In the genomic region with DNA sequence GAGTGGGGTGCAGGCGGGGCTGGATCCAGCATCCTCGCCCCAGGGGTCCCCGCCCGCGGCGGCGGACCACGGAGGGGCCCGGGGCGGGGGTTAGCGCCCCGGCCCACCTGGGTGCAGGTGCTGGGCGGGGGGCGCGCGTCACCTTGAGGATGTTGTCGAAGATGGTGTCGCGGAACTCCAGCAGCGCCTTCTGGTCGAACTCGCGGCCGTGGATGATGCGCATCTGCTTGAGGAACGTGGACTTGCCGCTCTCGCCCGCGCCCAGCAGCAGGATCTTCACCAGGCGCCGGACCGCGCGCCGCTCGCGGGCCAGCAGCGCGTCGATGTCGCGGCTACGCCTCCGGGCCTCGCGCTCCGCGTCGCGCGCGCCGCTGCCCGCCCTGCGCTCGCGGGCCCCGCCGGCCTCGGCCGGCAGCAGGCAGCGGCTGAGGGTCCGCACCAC, we compare ENCODE assay signal across 8 cellular contexts. TPM values are rescaled to one million over a fixed set of nuclear protein-coding genes. Genes with fewer than 3 reads are reported as not detected.
DNase-seq lines count a peak whose midpoint lies in the region; ATAC-seq and TF ChIP-seq lines count a peak whose summit lies in the region.

No MANE protein-coding gene starts in this region.

- H2BK5ac ChIP-seq in trophoblast cell (ENCODE audit: low read depth, low read length, poor library complexity), result peak overlapping the region; percentile 53

- intact Hi-C loops in activated CD4-positive, alpha-beta T cell treated with anti-CD3 and anti-CD28 coated beads for 36 hours (cut with DNase I, micrococcal nuclease), result loop anchor here (1.0 to 10.0 kb wide), 11 partner anchors 20 to 1949 kb away; partner anchors contain the start of genes BRAT1 (in 1 of the 2), GPR146 (in 1 of the 2), LFNG (in 1 of the 2) and TTYH3 (in 1 of the 2)
- intact Hi-C loops in Right ventricle myocardium inferior (cut with DNase I), result loop anchor here (5.0 kb wide), 4 partner anchors 41 to 286 kb away; partner anchors contain the start of genes BRAT1 and IQCE

- H2BK120ac ChIP-seq in trophoblast cell (ENCODE audit: insufficient read depth, low read length, poor library complexity), result peak overlapping the region; percentile 75

- H3K79me1 ChIP-seq in trophoblast cell (ENCODE audit: low read length), result peaks cover 23% of the 10 kb centered on the region

- peaks cover 12 to 16% of the 10 kb centered on the region in 2 experiments for H3K36me3 ChIP-seq in trophoblast cell (ENCODE audit: control insufficient read depth in 1 of 2, insufficient read depth in 2 of 2, low read length in 2 of 2)

- H3K27ac ChIP-seq in trophoblast cell (ENCODE audit: low read depth, low read length), result peak overlapping the region; percentile 69

- H3K23ac ChIP-seq in trophoblast cell (ENCODE audit: low read length), result no peak overlapping the region

- peak overlapping the region; percentile 95 for H3K14ac ChIP-seq in trophoblast cell (ENCODE audit: low read length)

- H3K4me2 ChIP-seq in trophoblast cell (ENCODE audit: low read length), result peak overlapping the region; percentile 58

- WGBS in trophoblast cell (ENCODE audit: extremely low coverage, insufficient coverage, insufficient read length), result no CpG with 5 or more reads among the region's 64 CpGs

- no peak for TF ChIP-seq CTCF in LNCaP clone FGC (IDR thresholded peaks at IDR 0.05; ENCODE audit: control insufficient read depth, extremely low read depth, insufficient read depth)

- peak overlapping the region; percentile 95 for H3K9ac ChIP-seq in trophoblast cell (ENCODE audit: low read length)

- no peak overlapping the region for H2BK12ac ChIP-seq in trophoblast cell (ENCODE audit: low read length)

- peaks cover 7% of the 10 kb centered on the region for H3K36me3 Mint-ChIP-seq in activated CD4-positive, alpha-beta T cell treated with anti-CD3 and anti-CD28 coated beads for 36 hours (ENCODE audit: low read depth)
- H3K36me3 Mint-ChIP-seq in activated T-cell treated with anti-CD3 and anti-CD28 coated beads, Interleukin-2, amount 50 U/mL, for 72 hours (ENCODE audit: insufficient read depth in 2 of 2), result peaks cover 2 to 11% of the 10 kb centered on the region in 2 donors

- no peak overlapping the region for H4K12ac ChIP-seq in trophoblast cell (ENCODE audit: low read depth, low read length)

- no peaks in the 10 kb centered on the region for H3K9me3 ChIP-seq in trophoblast cell (ENCODE audit: insufficient read depth, low read depth, low read length)

- H3K4me1 ChIP-seq in trophoblast cell (ENCODE audit: control insufficient read depth in 1 of 2, insufficient read depth in 2 of 2, low read length in 2 of 2), result peaks cover 9 to 16% of the 10 kb centered on the region in 2 experiments

- no peaks in the 10 kb centered on the region for H3K27me3 ChIP-seq in trophoblast cell (ENCODE audit: insufficient read depth, low read length)

- H4K8ac ChIP-seq in trophoblast cell (ENCODE audit: low read depth, low read length), result peak overlapping the region; percentile 59

- H2AFZ ChIP-seq in trophoblast cell (ENCODE audit: insufficient read depth, low read length, poor library complexity), result peak overlapping the region; percentile 48

- no peaks in the 10 kb centered on the region for H3K27me3 Mint-ChIP-seq in activated CD4-positive, alpha-beta T cell treated with anti-CD3 and anti-CD28 coated beads for 36 hours
- H3K27me3 Mint-ChIP-seq in activated T-cell treated with anti-CD3 and anti-CD28 coated beads, Interleukin-2, amount 50 U/mL, for 72 hours (ENCODE audit: low read depth), result no peaks in the 10 kb centered on the region

- POLR2A ChIA-PET in activated CD4-positive, alpha-beta T cell treated with anti-CD3 and anti-CD28 coated beads for 36 hours (lab: Charles Lee), result no interaction called here

- peak; percentile 12 for ATAC-seq in activated CD4-positive, alpha-beta T cell treated with anti-CD3 and anti-CD28 coated beads for 36 hours
- peak; percentile 25 to 27 for ATAC-seq in activated T-cell treated with anti-CD3 and anti-CD28 coated beads, Interleukin-2, amount 50 U/mL, for 72 hours (replicated peaks in 1 of 2)
- ATAC-seq in Right ventricle myocardium inferior, result peak; percentile 5

- no peak overlapping the region for H3K27ac Mint-ChIP-seq in activated CD4-positive, alpha-beta T cell treated with anti-CD3 and anti-CD28 coated beads for 36 hours
- H3K27ac Mint-ChIP-seq in activated T-cell treated with anti-CD3 and anti-CD28 coated beads, Interleukin-2, amount 50 U/mL, for 72 hours, result no peak overlapping the region

- H3K18ac ChIP-seq in trophoblast cell (ENCODE audit: low read length), result peak overlapping the region; percentile 99

- DNase-seq in activated CD4-positive, alpha-beta T cell treated with anti-CD3 and anti-CD28 coated beads for 36 hours, result peak; percentile 61
- DNase-seq in activated CD4-positive, alpha-beta T cell treated with anti-CD3 and anti-CD28 coated beads for 1 hour, result no peak
- DNase-seq in LNCaP clone FGC (ENCODE audit: low read depth), result no peak
- peak; percentile 49 to 51 for DNase-seq in activated T-cell treated with anti-CD3 and anti-CD28 coated beads, Interleukin-2, amount 50 U/mL, for 72 hours
- DNase-seq in Right ventricle myocardium inferior (ENCODE audit: missing footprints), result peak; percentile 75
- DNase-seq in trophoblast cell, result peak; percentile 47 to 60
- DNase-seq in HT-29 (ENCODE audit: low spot score), result no peak
- no peak for DNase-seq in DMS79 treated with DMSO at 0.1 percent for 48 hours (lab: John Stamatoyannopoulos, UW)

- H3K4me3 Mint-ChIP-seq in activated CD4-positive, alpha-beta T cell treated with anti-CD3 and anti-CD28 coated beads for 36 hours, result peak overlapping the region; percentile 75
- H3K4me3 Mint-ChIP-seq in activated T-cell treated with anti-CD3 and anti-CD28 coated beads, Interleukin-2, amount 50 U/mL, for 72 hours, result peak overlapping the region; percentile 43 to 88

- no peaks in the 10 kb centered on the region for H3K9me3 Mint-ChIP-seq in activated CD4-positive, alpha-beta T cell treated with anti-CD3 and anti-CD28 coated beads for 36 hours (ENCODE audit: low read depth)
- no peaks in the 10 kb centered on the region for H3K9me3 Mint-ChIP-seq in activated T-cell treated with anti-CD3 and anti-CD28 coated beads, Interleukin-2, amount 50 U/mL, for 72 hours

- H3K4me1 Mint-ChIP-seq in activated CD4-positive, alpha-beta T cell treated with anti-CD3 and anti-CD28 coated beads for 36 hours, result peaks cover 27% of the 10 kb centered on the region
- H3K4me1 Mint-ChIP-seq in activated T-cell treated with anti-CD3 and anti-CD28 coated beads, Interleukin-2, amount 50 U/mL, for 72 hours (ENCODE audit: low read depth), result peaks cover 52% of the 10 kb centered on the region

- H3K79me2 ChIP-seq in trophoblast cell (ENCODE audit: control insufficient read depth, insufficient read depth, low read length, poor library complexity), result peaks cover 32% of the 10 kb centered on the region

- peak overlapping the region; percentile 51 for H2AK5ac ChIP-seq in trophoblast cell (ENCODE audit: low read length)

- peak overlapping the region; percentile 87 for H4K91ac ChIP-seq in trophoblast cell (ENCODE audit: low read depth, low read length)

- CTCF ChIA-PET in activated CD4-positive, alpha-beta T cell treated with anti-CD3 and anti-CD28 coated beads for 36 hours (lab: Charles Lee), result interaction anchor here (0.5 to 1.2 kb wide), 2 partner anchors 21 to 83 kb away, joined by 4 read pairs; no protein-coding TSS in a partner anchor

- H3K4me3 ChIP-seq in LNCaP clone FGC (ENCODE audit: low read depth, low read length), result peak overlapping the region; percentile 67
- peak overlapping the region; percentile 90 for H3K4me3 ChIP-seq in trophoblast cell (ENCODE audit: low read depth, low read length)

- peak overlapping the region; percentile 100 for H3K4ac ChIP-seq in trophoblast cell (ENCODE audit: low read depth, low read length)

RNA-seq across cellular contexts. Expression of gene GNA12, which starts 0.4 kb away (rescaled TPM):
- total RNA-seq in activated CD4-positive, alpha-beta T cell treated with anti-CD3 and anti-CD28 coated beads for 36 hours, result 10 to 100 TPM; 19.5 to 22.6 TPM
- 10 to 100 TPM; 37.0 to 46.6 TPM for total RNA-seq in activated T-cell treated with anti-CD3 and anti-CD28 coated beads, Interleukin-2, amount 50 U/mL, for 72 hours
- total RNA-seq in Right ventricle myocardium inferior, result 40.8 TPM
- 166 and 173 TPM in 2 replicates for polyA plus RNA-seq in trophoblast cell (2013)
- 10.4 and 11.2 TPM in 2 replicates for total RNA-seq in HT-29 (2014; rRNA removed; shearing (Covaris generic))

Comparison
In these comparisons a context has a peak if more than half of its experiments do, and no peak if none do; other contexts are left out.
1. DNase-seq: peak in activated CD4-positive, alpha-beta T cell treated with anti-CD3 and anti-CD28 coated beads for 36 hours (single experiment), activated T-cell treated with anti-CD3 and anti-CD28 coated beads, Interleukin-2, amount 50 U/mL, for 72 hours (2 of 2), Right ventricle myocardium inferior (single experiment) and trophoblast cell (2 of 2); none in activated CD4-positive, alpha-beta T cell treated with anti-CD3 and anti-CD28 coated beads for 1 hour (single experiment), LNCaP clone FGC (single experiment), HT-29 (single experiment) and DMS79 treated with DMSO at 0.1 percent for 48 hours (single experiment).
2. Peak in every context shown above with its lines, with median percentiles within 50 percentile points of each other: ATAC-seq.